14 cellular contexts compared by ENCODE assay signal in the genomic region with DNA sequence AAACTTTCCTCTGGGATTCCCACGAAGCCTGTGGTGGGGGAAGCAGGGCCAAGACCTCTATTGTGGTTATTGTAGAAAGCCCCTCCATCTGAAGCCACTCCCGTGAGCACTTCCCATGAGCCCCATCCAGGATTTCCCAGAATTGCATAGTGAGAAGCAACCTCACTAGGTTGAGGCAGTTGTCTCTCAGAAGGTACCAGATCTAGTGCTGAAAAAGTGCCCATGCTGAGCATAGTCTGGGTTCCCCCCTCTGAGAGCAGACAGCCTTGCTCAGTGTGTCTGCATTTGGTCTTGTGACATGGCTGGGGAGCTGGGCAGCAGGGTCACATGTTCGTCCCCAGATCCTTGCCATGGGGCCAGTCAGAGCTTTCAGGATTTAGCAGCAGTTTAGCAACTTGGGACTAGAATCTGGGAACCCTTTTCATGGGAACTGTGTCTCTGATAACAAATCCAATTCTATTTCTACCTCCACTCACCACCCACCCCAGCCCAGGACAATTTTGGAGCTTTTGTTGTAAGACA. TPM values are rescaled to one million over a fixed set of nuclear protein-coding genes. Genes with fewer than 3 reads are reported as not detected.
DNase-seq lines count a peak whose midpoint lies in the region; ATAC-seq and TF ChIP-seq lines count a peak whose summit lies in the region.
"Had no signal": no experiment of that assay in that cellular context is flagged by ENCODE, and none has a peak within 500 bp of the region (broad histone marks: within the 10 kb centered on the region; RNA-seq: fewer than 3 reads in every experiment).

No MANE protein-coding gene starts in this region.

- H3K27ac Mint-ChIP-seq in activated T-helper 2 cell treated with anti-CD3 and anti-CD28 coated beads, Interferon-gamma antibody, Interleukin-2, Interleukin-4, amounts not matched to agents 10 μg/mL and 5 μg/mL and 100 μg/mL, durations not matched to agents 14 hours and 24 hours and 36 hours: no peak overlapping the region
- H3K27ac Mint-ChIP-seq: B cell had no signal

- in situ Hi-C loops in GM23248 (cut with MboI): no loop called here

- TF ChIP-seq CTCF in VCaP (conservative IDR thresholded peaks at IDR 0.05) (no peak), heart right ventricle (IDR thresholded peaks at IDR 0.05) (no peak), psoas muscle (IDR thresholded peaks at IDR 0.05) (no peak)

- peaks cover 8% of the 10 kb centered on the region for H3K4me1 Mint-ChIP-seq in activated T-helper 2 cell treated with anti-CD3 and anti-CD28 coated beads, Interferon-gamma antibody, Interleukin-2, Interleukin-4, amounts not matched to agents 10 μg/mL and 5 μg/mL and 100 μg/mL, durations not matched to agents 14 hours and 24 hours and 36 hours (ENCODE audit: low read depth)

- no peak overlapping the region for H2AFZ ChIP-seq in GM23248
- H2AFZ ChIP-seq: parathyroid adenoma had no signal

- intact Hi-C loops in heart right ventricle (cut with DNase I) (loop anchor here in 4 of 10 donors (5.0 to 10.0 kb wide), 5 partner anchors 36 to 316 kb away; no protein-coding TSS in a partner anchor), psoas muscle (cut with DNase I) (no loop called here)
- intact Hi-C loops in activated T-helper 2 cell treated with anti-CD3 and anti-CD28 coated beads, Interferon-gamma antibody, Interleukin-2, Interleukin-4, amounts not matched to agents 10 μg/mL and 5 μg/mL and 100 μg/mL, durations not matched to agents 14 hours and 24 hours and 36 hours (cut with micrococcal nuclease): no loop called here

- H3K36me3 Mint-ChIP-seq in activated T-helper 2 cell treated with anti-CD3 and anti-CD28 coated beads, Interferon-gamma antibody, Interleukin-2, Interleukin-4, amounts not matched to agents 10 μg/mL and 5 μg/mL and 100 μg/mL, durations not matched to agents 14 hours and 24 hours and 36 hours (ENCODE audit: low read depth): peaks cover 66% of the 10 kb centered on the region

- 44 to 49% methylated on average over 3 of the region's 3 CpGs for WGBS in heart right ventricle, 2 donors
- WGBS in psoas muscle, 3 donors: 44 to 61% (median 54%) methylated on average over 3 of the region's 3 CpGs
- 42 to 50% methylated on average over 3 of the region's 3 CpGs for WGBS in GM23248 (ENCODE audit: low coverage in 1 of 2, low lambda C conversion rate in 2 of 2, missing lambda C conversion rate in 2 of 2), 2 experiments

- H3K27me3 Mint-ChIP-seq in activated T-helper 2 cell treated with anti-CD3 and anti-CD28 coated beads, Interferon-gamma antibody, Interleukin-2, Interleukin-4, amounts not matched to agents 10 μg/mL and 5 μg/mL and 100 μg/mL, durations not matched to agents 14 hours and 24 hours and 36 hours (ENCODE audit: low read depth): no peaks in the 10 kb centered on the region
- H3K27me3 Mint-ChIP-seq: B cell had no signal

- H3K9me2 ChIP-seq in GM23248 (ENCODE audit: insufficient read depth): no peaks in the 10 kb centered on the region

- no peak overlapping the region for H3K4me2 ChIP-seq in GM23248 (ENCODE audit: unreplicated experiment)

- ATAC-seq in heart right ventricle (peak; percentile 51 to 89 (median 75)), psoas muscle (peak; percentile 55 to 84 (median 74)), GM21786 (IDR thresholded peaks at IDR 0.05; ENCODE audit: unreplicated experiment) (no peak), GM18868 (IDR thresholded peaks at IDR 0.05; ENCODE audit: unreplicated experiment) (no peak)
- ATAC-seq: body of pancreas had no signal

- H3K9me3 ChIP-seq in heart right ventricle (no peaks in the 10 kb centered on the region), psoas muscle (no peaks in the 10 kb centered on the region), GM23248 (ENCODE audit: low read depth) (no peaks in the 10 kb centered on the region)
- H3K9me3 ChIP-seq: body of pancreas had no signal

- H3K4me3 ChIP-seq in heart right ventricle (no peak overlapping the region), psoas muscle (no peak overlapping the region), GM23248 (no peak overlapping the region)
- H3K4me3 ChIP-seq: body of pancreas had no signal

- DNase-seq in Ammon's horn (ENCODE audit: low spot score) (peak; percentile 87), heart right ventricle (no peak), psoas muscle (no peak), GM23248 (no peak)
- DNase-seq in activated T-helper 2 cell treated with anti-CD3 and anti-CD28 coated beads, Interferon-gamma antibody, Interleukin-2, Interleukin-4, amounts not matched to agents 10 μg/mL and 5 μg/mL and 100 μg/mL, durations not matched to agents 14 hours and 24 hours and 36 hours (ENCODE audit: low spot score): no peak
- DNase-seq: body of pancreas, kidney glomerular epithelial cell, NCI-H2107, T1000 had no signal

- H3K4me1 ChIP-seq in heart right ventricle: peaks cover 2 to 31% (median 23%) of the 10 kb centered on the region in 9 donors
- H3K4me1 ChIP-seq in psoas muscle: peaks cover 32% of the 10 kb centered on the region
- no peaks in the 10 kb centered on the region for H3K4me1 ChIP-seq in GM23248 (ENCODE audit: insufficient read depth)
- H3K4me1 ChIP-seq: body of pancreas had no signal

- no peak overlapping the region for H3K9ac ChIP-seq in GM23248
- H3K9ac ChIP-seq: parathyroid adenoma had no signal

- H3K36me3 ChIP-seq in heart right ventricle (peaks cover 0 to 78% (median 21%) of the 10 kb centered on the region in 9 donors), psoas muscle (ENCODE audit: insufficient read depth in 1 of 2, low read depth in 1 of 2) (peaks cover 3 to 59% of the 10 kb centered on the region in 2 donors), GM23248 (ENCODE audit: low read depth) (0 out of 2 replicates have a peak, but pooled peaks cover 21% of the 10 kb centered on the region)

- no peaks in the 10 kb centered on the region for H3K9me3 Mint-ChIP-seq in activated T-helper 2 cell treated with anti-CD3 and anti-CD28 coated beads, Interferon-gamma antibody, Interleukin-2, Interleukin-4, amounts not matched to agents 10 μg/mL and 5 μg/mL and 100 μg/mL, durations not matched to agents 14 hours and 24 hours and 36 hours

- no peaks in the 10 kb centered on the region for H3F3A ChIP-seq in GM23248 (ENCODE audit: insufficient read depth)

- H3K27ac ChIP-seq in VCaP (peak overlapping the region; percentile 69), heart right ventricle (peak overlapping the region in 9 of 10 donors; percentile 17 to 71 (median 54)), psoas muscle (peak overlapping the region; percentile 71), GM23248 (no peak overlapping the region)
- H3K27ac ChIP-seq: body of pancreas, parathyroid adenoma had no signal

- no peaks in the 10 kb centered on the region for H3K79me2 ChIP-seq in GM23248 (ENCODE audit: insufficient read depth)
- H3K79me2 ChIP-seq: parathyroid adenoma had no signal

- no peak overlapping the region for H3K4me3 Mint-ChIP-seq in activated T-helper 2 cell treated with anti-CD3 and anti-CD28 coated beads, Interferon-gamma antibody, Interleukin-2, Interleukin-4, amounts not matched to agents 10 μg/mL and 5 μg/mL and 100 μg/mL, durations not matched to agents 14 hours and 24 hours and 36 hours (ENCODE audit: low read depth)
- H3K4me3 Mint-ChIP-seq: B cell had no signal

- H3K27me3 ChIP-seq in heart right ventricle: no peaks in the 10 kb centered on the region
- no peaks in the 10 kb centered on the region for H3K27me3 ChIP-seq in psoas muscle (ENCODE audit: insufficient read depth in 3 of 3, low read length in 2 of 3)
- H3K27me3 ChIP-seq in GM23248 (replicated peaks; ENCODE audit: insufficient read depth): no peaks in the 10 kb centered on the region
- H3K27me3 ChIP-seq: body of pancreas had no signal

- no peaks in the 10 kb centered on the region for H4K20me1 ChIP-seq in GM23248 (ENCODE audit: insufficient read depth)

RNA-seq across cellular contexts. Expression of a gene that starts 38.7 kb away (rescaled TPM):
- 1 to 10 TPM; 5.5 to 8.7 (median 6.9) TPM for total RNA-seq in heart right ventricle
- polyA plus RNA-seq in heart right ventricle: 1 to 10 TPM; 3.3 to 7.4 TPM
- total RNA-seq in psoas muscle: 10 to 100 TPM in 3 of 4 donors, 1 to 10 TPM in 1; 8.2 to 19.4 (median 11.2) TPM
- polyA plus RNA-seq in psoas muscle: 10 to 100 TPM in 1 of 3 donors, 1 to 10 TPM in 2; 6.1 to 11.4 (median 6.3) TPM
- 5.0 and 6.3 TPM in 2 replicates for total RNA-seq in GM23248 (2014; rRNA removed; shearing (Covaris generic))
- polyA plus RNA-seq in GM23248 (2016; fragmentation: Nextera tagmentation; extraction: Ambion mirVana): 3.2 and 4.2 TPM in 2 replicates
- 16.4 and 18.7 TPM in 2 replicates for total RNA-seq in activated T-helper 2 cell treated with anti-CD3 and anti-CD28 coated beads, Interferon-gamma antibody, Interleukin-2, Interleukin-4, amounts not matched to agents 10 μg/mL and 5 μg/mL and 100 μg/mL, durations not matched to agents 14 hours and 24 hours and 36 hours

Comparison
In these comparisons a context has a peak if more than half of its experiments do, and no peak if none do; other contexts are left out.
1. ATAC-seq: peak in heart right ventricle (8 of 8) and psoas muscle (4 of 4); none in GM21786 (single experiment) and GM18868 (single experiment).